Comparison of ENCODE assay signal across 8 cellular contexts in the genomic region with DNA sequence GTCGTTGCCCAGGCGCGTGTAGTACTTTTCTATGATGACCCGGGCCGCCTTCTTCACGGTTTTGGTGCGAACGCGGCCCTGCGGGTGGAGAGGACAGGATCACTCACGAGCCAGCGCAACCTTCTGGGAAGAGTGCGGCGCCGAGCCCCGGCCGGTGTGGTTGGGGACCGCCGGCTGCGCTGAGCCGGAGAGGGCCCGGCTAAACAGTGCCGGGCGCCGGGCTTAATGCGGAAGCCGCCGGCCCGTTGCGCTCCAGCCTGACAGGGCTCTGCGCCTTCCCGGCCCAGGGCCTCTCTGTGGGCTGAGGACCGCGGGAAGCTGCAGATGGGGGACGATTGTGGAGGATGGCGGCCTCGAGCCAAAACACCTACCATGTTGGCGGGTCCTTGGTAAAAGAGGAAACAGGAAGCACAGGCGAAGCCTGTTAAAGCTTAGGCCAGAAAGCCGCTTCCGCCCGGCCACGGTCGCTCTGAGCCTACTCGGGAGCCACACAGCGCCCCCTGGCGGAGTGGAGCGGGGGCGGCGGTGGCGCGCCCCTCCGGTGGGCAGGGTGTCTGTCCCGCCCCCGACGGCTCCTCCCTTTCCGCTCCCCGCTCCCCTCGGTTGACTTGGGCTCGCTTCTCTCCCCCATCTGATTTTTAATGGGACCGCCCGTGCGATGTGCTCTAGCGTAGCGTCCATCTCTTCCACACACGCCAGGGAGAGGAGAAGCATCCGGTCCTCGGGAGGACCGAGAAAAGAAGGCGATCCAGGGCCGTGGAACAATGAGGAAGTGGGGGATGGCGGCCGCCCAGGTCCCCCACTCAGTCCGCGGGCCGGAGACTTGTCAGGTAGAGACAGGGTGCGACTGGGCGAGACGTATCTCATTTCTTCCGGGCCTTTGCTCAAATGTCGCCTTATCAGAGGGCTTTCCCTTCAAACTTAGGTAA. TPM values are rescaled to one million over a fixed set of nuclear protein-coding genes. Genes with fewer than 3 reads are reported as not detected.
A peak's percentile ranks its signal among the peaks of the same experiment; 100 is the strongest.
DNase-seq lines count a peak whose midpoint lies in the region; ATAC-seq lines count a peak whose summit lies in the region.

Gene RPS17, minus strand, starts transcription at position 403 of the 929 bp plus-strand sequence. Its CDS starts 29 bp downstream, at position 374.

- ATAC-seq in HG03175 (IDR thresholded peaks at IDR 0.05; ENCODE audit: unreplicated experiment) (peak; percentile 94), left lobe of liver (peak; percentile 96)

- peak; percentile 96 for DNase-seq in activated CD4-positive, CD25-positive, alpha-beta regulatory T cell treated with anti-CD3 and anti-CD28 coated beads, Interleukin-2, amount 50 U/mL, for 16 hours (ENCODE audit: low read depth, low spot score)
- DNase-seq in activated CD4-positive, CD25-positive, alpha-beta regulatory T cell (lab: John Stamatoyannopoulos, UW) = no peak
- peak; percentile 99 for DNase-seq in T-helper 9 cell
- peak; percentile 99 for DNase-seq in cerebellum (ENCODE audit: low spot score)
- peak; percentile 97 for DNase-seq in left lobe of liver (ENCODE audit: low spot score)
- peak; percentile 99 for DNase-seq in stimulated activated CD4-positive, alpha-beta T cell treated with anti-CD3 and anti-CD28 coated beads, Interleukin-4, amount 100 ng/mL, for 1 hour
- DNase-seq in NCI-H2227 treated with DMSO at 0.1 percent for 48 hours (lab: John Stamatoyannopoulos, UW) = no peak

RNA-seq across cellular contexts. Expression of gene RPS17, which starts in this region (rescaled TPM):
- total RNA-seq in cerebellum (1,164 TPM), left lobe of liver (478 TPM)

Comparison
In these comparisons a context has a peak if more than half of its experiments do, and no peak if none do; other contexts are left out.
1. DNase-seq: peak in activated CD4-positive, CD25-positive, alpha-beta regulatory T cell treated with anti-CD3 and anti-CD28 coated beads, Interleukin-2, amount 50 U/mL, for 16 hours (single experiment), T-helper 9 cell (single experiment), cerebellum (single experiment), left lobe of liver (single experiment) and stimulated activated CD4-positive, alpha-beta T cell treated with anti-CD3 and anti-CD28 coated beads, Interleukin-4, amount 100 ng/mL, for 1 hour (single experiment); none in activated CD4-positive, CD25-positive, alpha-beta regulatory T cell (0 of 4) and NCI-H2227 treated with DMSO at 0.1 percent for 48 hours (single experiment).